ENCODE assay signal across 1 cellular context in the genomic region with DNA sequence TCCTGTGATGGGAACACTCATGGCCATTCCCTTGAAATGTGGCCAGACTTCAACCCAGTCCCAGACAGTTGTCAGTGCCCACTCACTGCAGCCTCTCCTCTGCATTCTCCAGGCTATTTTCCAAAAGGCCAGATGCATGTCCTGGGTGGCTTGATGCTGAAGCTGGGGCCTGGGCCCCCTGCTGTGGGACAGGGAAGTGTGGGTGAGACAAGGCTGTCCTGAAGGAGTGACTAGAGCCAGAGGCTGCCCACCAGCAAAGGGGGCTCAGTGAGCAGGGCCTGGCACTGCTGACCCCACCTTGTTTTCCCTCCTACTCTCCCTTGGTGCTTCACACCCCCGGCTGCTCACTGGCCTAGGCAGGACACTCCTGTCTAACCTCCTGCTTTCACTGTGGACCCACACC.
TF ChIP-seq lines count a peak whose summit lies in the region.

No MANE protein-coding gene starts in this region.

TF ChIP-seq in HepG2, 621 proteins besides CTCF, POLR2A, EP300 and RAD21 (continued from another document):
- TF ChIP-seq, protein P1, sequence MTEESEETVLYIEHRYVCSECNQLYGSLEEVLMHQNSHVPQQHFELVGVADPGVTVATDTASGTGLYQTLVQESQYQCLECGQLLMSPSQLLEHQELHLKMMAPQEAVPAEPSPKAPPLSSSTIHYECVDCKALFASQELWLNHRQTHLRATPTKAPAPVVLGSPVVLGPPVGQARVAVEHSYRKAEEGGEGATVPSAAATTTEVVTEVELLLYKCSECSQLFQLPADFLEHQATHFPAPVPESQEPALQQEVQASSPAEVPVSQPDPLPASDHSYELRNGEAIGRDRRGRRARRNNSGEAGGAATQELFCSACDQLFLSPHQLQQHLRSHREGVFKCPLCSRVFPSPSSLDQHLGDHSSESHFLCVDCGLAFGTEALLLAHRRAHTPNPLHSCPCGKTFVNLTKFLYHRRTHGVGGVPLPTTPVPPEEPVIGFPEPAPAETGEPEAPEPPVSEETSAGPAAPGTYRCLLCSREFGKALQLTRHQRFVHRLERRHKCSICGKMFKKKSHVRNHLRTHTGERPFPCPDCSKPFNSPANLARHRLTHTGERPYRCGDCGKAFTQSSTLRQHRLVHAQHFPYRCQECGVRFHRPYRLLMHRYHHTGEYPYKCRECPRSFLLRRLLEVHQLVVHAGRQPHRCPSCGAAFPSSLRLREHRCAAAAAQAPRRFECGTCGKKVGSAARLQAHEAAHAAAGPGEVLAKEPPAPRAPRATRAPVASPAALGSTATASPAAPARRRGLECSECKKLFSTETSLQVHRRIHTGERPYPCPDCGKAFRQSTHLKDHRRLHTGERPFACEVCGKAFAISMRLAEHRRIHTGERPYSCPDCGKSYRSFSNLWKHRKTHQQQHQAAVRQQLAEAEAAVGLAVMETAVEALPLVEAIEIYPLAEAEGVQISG (CRISPR knock-in tag; IDR thresholded peaks at IDR 0.05): no peak
- TF ChIP-seq ZMYM4 (CRISPR knock-in tag; IDR thresholded peaks at IDR 0.05): peak; percentile 33; the same call in 1 of the 2 replicates
- no peak for TF ChIP-seq DR1 (CRISPR knock-in tag; IDR thresholded peaks at IDR 0.05)
- TF ChIP-seq ZNF839 (CRISPR knock-in tag; IDR thresholded peaks at IDR 0.05; ENCODE audit: borderline replicate concordance): peak; percentile 12; the same call in 1 of the 2 replicates
- TF ChIP-seq ZNF274 (CRISPR knock-in tag; IDR thresholded peaks at IDR 0.05): no peak
